Comparison of ENCODE assay signal across 1 cellular context in genomic region chr5:72633041-72633445, GRCh38.
TF ChIP-seq lines count a peak whose summit lies in the region.

No MANE protein-coding gene starts in this region.

TF ChIP-seq in SK-N-SH, 30 proteins besides CTCF, POLR2A, EP300 and RAD21 (continued from another document):
- TF ChIP-seq, protein P1, sequence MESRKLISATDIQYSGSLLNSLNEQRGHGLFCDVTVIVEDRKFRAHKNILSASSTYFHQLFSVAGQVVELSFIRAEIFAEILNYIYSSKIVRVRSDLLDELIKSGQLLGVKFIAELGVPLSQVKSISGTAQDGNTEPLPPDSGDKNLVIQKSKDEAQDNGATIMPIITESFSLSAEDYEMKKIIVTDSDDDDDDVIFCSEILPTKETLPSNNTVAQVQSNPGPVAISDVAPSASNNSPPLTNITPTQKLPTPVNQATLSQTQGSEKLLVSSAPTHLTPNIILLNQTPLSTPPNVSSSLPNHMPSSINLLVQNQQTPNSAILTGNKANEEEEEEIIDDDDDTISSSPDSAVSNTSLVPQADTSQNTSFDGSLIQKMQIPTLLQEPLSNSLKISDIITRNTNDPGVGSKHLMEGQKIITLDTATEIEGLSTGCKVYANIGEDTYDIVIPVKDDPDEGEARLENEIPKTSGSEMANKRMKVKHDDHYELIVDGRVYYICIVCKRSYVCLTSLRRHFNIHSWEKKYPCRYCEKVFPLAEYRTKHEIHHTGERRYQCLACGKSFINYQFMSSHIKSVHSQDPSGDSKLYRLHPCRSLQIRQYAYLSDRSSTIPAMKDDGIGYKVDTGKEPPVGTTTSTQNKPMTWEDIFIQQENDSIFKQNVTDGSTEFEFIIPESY (IDR thresholded peaks at IDR 0.05; ENCODE audit: borderline replicate concordance, low read depth) = no peak
- TF ChIP-seq NFIC (IDR thresholded peaks at IDR 0.05; ENCODE audit: borderline replicate concordance) (no peak), GABPA (IDR thresholded peaks at IDR 0.05; ENCODE audit: low read depth) (no peak), MXI1 (IDR thresholded peaks at IDR 0.05; ENCODE audit: low read depth, low read length) (no peak), FOXJ3 (CRISPR knock-in tag; IDR thresholded peaks at IDR 0.05) (no peak), FOXM1 (IDR thresholded peaks at IDR 0.05; ENCODE audit: low read depth) (no peak), FOSL2 (IDR thresholded peaks at IDR 0.05; ENCODE audit: borderline replicate concordance, low read depth) (no peak), RXRA (IDR thresholded peaks at IDR 0.05; ENCODE audit: borderline replicate concordance, low read depth) (no peak), EZH2phosphoT487 (IDR thresholded peaks at IDR 0.05; ENCODE audit: borderline replicate concordance, low read depth) (no peak)
- TF ChIP-seq, protein P2, sequence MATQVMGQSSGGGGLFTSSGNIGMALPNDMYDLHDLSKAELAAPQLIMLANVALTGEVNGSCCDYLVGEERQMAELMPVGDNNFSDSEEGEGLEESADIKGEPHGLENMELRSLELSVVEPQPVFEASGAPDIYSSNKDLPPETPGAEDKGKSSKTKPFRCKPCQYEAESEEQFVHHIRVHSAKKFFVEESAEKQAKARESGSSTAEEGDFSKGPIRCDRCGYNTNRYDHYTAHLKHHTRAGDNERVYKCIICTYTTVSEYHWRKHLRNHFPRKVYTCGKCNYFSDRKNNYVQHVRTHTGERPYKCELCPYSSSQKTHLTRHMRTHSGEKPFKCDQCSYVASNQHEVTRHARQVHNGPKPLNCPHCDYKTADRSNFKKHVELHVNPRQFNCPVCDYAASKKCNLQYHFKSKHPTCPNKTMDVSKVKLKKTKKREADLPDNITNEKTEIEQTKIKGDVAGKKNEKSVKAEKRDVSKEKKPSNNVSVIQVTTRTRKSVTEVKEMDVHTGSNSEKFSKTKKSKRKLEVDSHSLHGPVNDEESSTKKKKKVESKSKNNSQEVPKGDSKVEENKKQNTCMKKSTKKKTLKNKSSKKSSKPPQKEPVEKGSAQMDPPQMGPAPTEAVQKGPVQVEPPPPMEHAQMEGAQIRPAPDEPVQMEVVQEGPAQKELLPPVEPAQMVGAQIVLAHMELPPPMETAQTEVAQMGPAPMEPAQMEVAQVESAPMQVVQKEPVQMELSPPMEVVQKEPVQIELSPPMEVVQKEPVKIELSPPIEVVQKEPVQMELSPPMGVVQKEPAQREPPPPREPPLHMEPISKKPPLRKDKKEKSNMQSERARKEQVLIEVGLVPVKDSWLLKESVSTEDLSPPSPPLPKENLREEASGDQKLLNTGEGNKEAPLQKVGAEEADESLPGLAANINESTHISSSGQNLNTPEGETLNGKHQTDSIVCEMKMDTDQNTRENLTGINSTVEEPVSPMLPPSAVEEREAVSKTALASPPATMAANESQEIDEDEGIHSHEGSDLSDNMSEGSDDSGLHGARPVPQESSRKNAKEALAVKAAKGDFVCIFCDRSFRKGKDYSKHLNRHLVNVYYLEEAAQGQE (IDR thresholded peaks at IDR 0.05; ENCODE audit: low read depth, low read length) = no peak
